Comparison of ENCODE assay signal across 32 cellular contexts in genomic region chr1:53689223-53689622, GRCh38. TPM values are rescaled to one million over a fixed set of nuclear protein-coding genes. Genes with fewer than 3 reads are reported as not detected.
"Had no signal": no experiment of that assay in that cellular context is flagged by ENCODE, and none has a peak within 500 bp of the region (broad histone marks: within the 10 kb centered on the region; RNA-seq: fewer than 3 reads in every experiment).

No MANE protein-coding gene starts in this region.

- H3K4me3 Mint-ChIP-seq: immature natural killer cell; mesothelial cell of epicardium; naive thymus-derived CD8-positive, alpha-beta T cell; nephron; neural crest cell; stimulated activated naive B cell treated with anti-CD40 and anti-IgM and Interleukin-4, amounts not matched to agents 10 μg/mL and 1 μg/mL and 100 μg/mL, for 72 hours had no signal

- H3K4me3 ChIP-seq: left lung, lower lobe of right lung, pancreas, prostate gland, skin epidermis, stomach, testis, thyroid gland, transverse colon, upper lobe of left lung, vagina had no signal

- H3K27ac ChIP-seq: left lung, lower lobe of right lung, neutrophil, pancreas, prostate gland, skin epidermis, stomach, testis, thyroid gland, transverse colon, upper lobe of left lung, vagina had no signal

- FAIRE-seq: islet of Langerhans, kidney, pancreas had no signal

- DNase-seq: hypothalamus; immature natural killer cell; kidney; left colon; left lung; lower lobe of right lung; mammary epithelial cell; naive thymus-derived CD8-positive, alpha-beta T cell; occipital lobe; pancreas; retina; right cardiac atrium; stimulated activated CD4-positive, alpha-beta T cell treated with anti-CD3 and anti-CD28 coated beads, Interleukin-12 subunit alpha, Interleukin-12 subunit beta, amount 100 ng/mL, for 4 hours; stimulated activated CD4-positive, alpha-beta T cell treated with anti-CD3 and anti-CD28 coated beads, Interleukin-2, amount 100 ng/mL, for 24 hours; stimulated activated CD4-positive, alpha-beta T cell treated with anti-CD3 and anti-CD28 coated beads, Interleukin-4, amount 100 ng/mL, for 1 hour; stimulated activated naive B cell treated with anti-CD40 and anti-IgM and Interleukin-4, amounts not matched to agents 10 μg/mL and 1 μg/mL and 100 μg/mL, for 72 hours; stimulated activated naive CD8-positive, alpha-beta T cell treated with anti-CD3 and anti-CD28 coated beads, Interleukin-15, Interleukin-2, amounts not matched to agents 100 U/mL and 50 U/mL, for 24 hours; stomach; testis; thyroid gland; transverse colon; upper lobe of left lung had no signal

- H3K27me3 ChIP-seq: pancreas, testis, thyroid gland, vagina had no signal

- H3K9me3 Mint-ChIP-seq: immature natural killer cell; mesothelial cell of epicardium; naive thymus-derived CD8-positive, alpha-beta T cell; nephron; neural crest cell; stimulated activated naive B cell treated with anti-CD40 and anti-IgM and Interleukin-4, amounts not matched to agents 10 μg/mL and 1 μg/mL and 100 μg/mL, for 72 hours had no signal

- H3K4me1 ChIP-seq: left lung, lower lobe of right lung, prostate gland, testis, thyroid gland, vagina had no signal

- H3K27ac Mint-ChIP-seq: immature natural killer cell; mesothelial cell of epicardium; nephron; stimulated activated naive B cell treated with anti-CD40 and anti-IgM and Interleukin-4, amounts not matched to agents 10 μg/mL and 1 μg/mL and 100 μg/mL, for 72 hours had no signal

- H3K36me3 Mint-ChIP-seq: immature natural killer cell; mesothelial cell of epicardium; naive thymus-derived CD8-positive, alpha-beta T cell; stimulated activated naive B cell treated with anti-CD40 and anti-IgM and Interleukin-4, amounts not matched to agents 10 μg/mL and 1 μg/mL and 100 μg/mL, for 72 hours had no signal

- ATAC-seq: left colon; left lung; lower lobe of right lung; naive thymus-derived CD8-positive, alpha-beta T cell; pancreas; right cardiac atrium; sciatic nerve; stimulated activated naive CD8-positive, alpha-beta T cell treated with anti-CD3 and anti-CD28 coated beads, Interleukin-15, Interleukin-2, amounts not matched to agents 100 U/mL and 50 U/mL, for 24 hours had no signal

- H3K36me3 ChIP-seq: left lung, lower lobe of right lung, neutrophil, pancreas, prostate gland, stomach, thyroid gland, transverse colon, upper lobe of left lung, vagina had no signal

- H3K4me1 Mint-ChIP-seq: immature natural killer cell; stimulated activated naive B cell treated with anti-CD40 and anti-IgM and Interleukin-4, amounts not matched to agents 10 μg/mL and 1 μg/mL and 100 μg/mL, for 72 hours had no signal

- H3K9me3 ChIP-seq: left lung, lower lobe of right lung, neutrophil, pancreas, prostate gland, stomach, testis, thyroid gland, transverse colon, upper lobe of left lung, vagina had no signal

RNA-seq across cellular contexts. Expression of gene GLIS1, which starts 49.7 kb away (rescaled TPM):
- total RNA-seq: left lung; lower lobe of right lung; mammary epithelial cell; mononuclear cell; naive thymus-derived CD8-positive, alpha-beta T cell; neural crest cell; occipital lobe had no signal
- polyA plus RNA-seq: immature natural killer cell; mammary epithelial cell; naive thymus-derived CD8-positive, alpha-beta T cell had no signal
